In genomic region chr22:39117585-39118191, GRCh38 we compare ENCODE assay signal across 8 cellular contexts. TPM values are rescaled to one million over a fixed set of nuclear protein-coding genes. Genes with fewer than 3 reads are reported as not detected.
DNase-seq lines count a peak whose midpoint lies in the region; ATAC-seq and TF ChIP-seq lines count a peak whose summit lies in the region.

No MANE protein-coding gene starts in this region.

- BruUV-seq in PC-3 (replicated peaks; lab: Mats Ljungman, UMichigan) = no TSS peak

- no peaks in the 10 kb centered on the region for H4K20me1 ChIP-seq in PC-3 (ENCODE audit: low read length)

- ATAC-seq in HG02642 (IDR thresholded peaks at IDR 0.05; ENCODE audit: poor library complexity, unreplicated experiment) = peak; percentile 40
- ATAC-seq in PC-3 = no peak
- peak; percentile 59 to 61 for ATAC-seq in activated T-cell treated with anti-CD3 and anti-CD28 coated beads, Interleukin-2, amount 50 U/mL, for 4 hours
- ATAC-seq in HG03095 (IDR thresholded peaks at IDR 0.05; ENCODE audit: unreplicated experiment) = no peak
- ATAC-seq in HG02763 (IDR thresholded peaks at IDR 0.05; ENCODE audit: unreplicated experiment) = no peak

- no peaks in the 10 kb centered on the region for H3K27me3 Mint-ChIP-seq in activated T-cell treated with anti-CD3 and anti-CD28 coated beads, Interleukin-2, amount 50 U/mL, for 4 hours (ENCODE audit: low read depth)

- H3K9me3 Mint-ChIP-seq in activated T-cell treated with anti-CD3 and anti-CD28 coated beads, Interleukin-2, amount 50 U/mL, for 4 hours = no peaks in the 10 kb centered on the region

- H3K4me3 ChIP-seq in PC-3 (ENCODE audit: low read length) (no peak overlapping the region), fibroblast of the aortic adventitia (ENCODE audit: low read depth, low read length) (no peak overlapping the region)

- POLR2A ChIA-PET in PC-3 (lab: Charles Lee; ENCODE audit: unreplicated experiment) = no interaction called here

- intact Hi-C loops in PC-3 (cut with micrococcal nuclease) = no loop called here

- TF ChIP-seq CTCF in PC-3 (conservative IDR thresholded peaks at IDR 0.05; ENCODE audit: low read depth, low read length) (peak; percentile 63), fibroblast of the aortic adventitia (IDR thresholded peaks at IDR 0.05; ENCODE audit: insufficient read depth, low read length) (peak; percentile 53)

- no peaks in the 10 kb centered on the region for H3K79me2 ChIP-seq in PC-3 (ENCODE audit: low read length)

- no peaks in the 10 kb centered on the region for H3K9me2 ChIP-seq in PC-3 (replicated peaks; ENCODE audit: low read length)

- 0 out of 2 replicates have a peak overlapping the region, but pooled peaks have one; percentile 11 for H3K27ac ChIP-seq in PC-3 (ENCODE audit: low read length)

- no peak overlapping the region for H2AFZ ChIP-seq in PC-3 (ENCODE audit: low read length)

- no peaks in the 10 kb centered on the region for H3K27me3 ChIP-seq in PC-3 (ENCODE audit: low read length)

- H3K9me3 ChIP-seq in PC-3 (ENCODE audit: low read length) = no peaks in the 10 kb centered on the region

- H3F3A ChIP-seq in PC-3 (ENCODE audit: low read length, unreplicated experiment) = no peaks in the 10 kb centered on the region

- CTCF ChIA-PET in PC-3 (lab: Charles Lee) = no interaction called here

- H3K4me1 Mint-ChIP-seq in activated T-cell treated with anti-CD3 and anti-CD28 coated beads, Interleukin-2, amount 50 U/mL, for 4 hours (ENCODE audit: low read depth) = peaks cover 65% of the 10 kb centered on the region

- H3K36me3 ChIP-seq in PC-3 (ENCODE audit: low read depth, low read length) = no peaks in the 10 kb centered on the region

- H3K4me3 Mint-ChIP-seq in activated T-cell treated with anti-CD3 and anti-CD28 coated beads, Interleukin-2, amount 50 U/mL, for 4 hours = peak overlapping the region; percentile 73

- peaks cover 11% of the 10 kb centered on the region for H3K4me1 ChIP-seq in PC-3 (ENCODE audit: insufficient read depth, low read length)

- H3K9ac ChIP-seq in PC-3 (ENCODE audit: low read length) = no peak overlapping the region

- H3K4me2 ChIP-seq in PC-3 (ENCODE audit: low read length) = no peak overlapping the region

- no peaks in the 10 kb centered on the region for H3K36me3 Mint-ChIP-seq in activated T-cell treated with anti-CD3 and anti-CD28 coated beads, Interleukin-2, amount 50 U/mL, for 4 hours (ENCODE audit: insufficient read depth)

- DNase-seq in D341Med (ENCODE audit: low spot score) (peak; percentile 50), PC-3 (peak; percentile 61), fibroblast of the aortic adventitia (ENCODE audit: low read depth) (peak; percentile 64)
- DNase-seq in activated T-cell treated with anti-CD3 and anti-CD28 coated beads, Interleukin-2, amount 50 U/mL, for 4 hours = peak; percentile 64
- DNase-seq in stimulated activated CD4-positive, alpha-beta T cell treated with anti-CD3 and anti-CD28 coated beads, Interleukin-12 subunit alpha, Interleukin-12 subunit beta, amount 100 ng/mL, for 48 hours (ENCODE audit: low read depth in 2 of 3, low spot score in 1 of 3) = peak; percentile 72 to 75 (median 72)

RNA-seq across cellular contexts. Expression of gene APOBEC3H, which starts 20.6 kb away (rescaled TPM):
- 0.87 TPM in 1 of 2 replicates, not detected in the other for total RNA-seq in PC-3 (2014; rRNA removed)
- under 1 TPM in 2 of 3 donors, not detected in 1; 0.79 to 0.82 TPM for total RNA-seq in activated T-cell treated with anti-CD3 and anti-CD28 coated beads, Interleukin-2, amount 50 U/mL, for 4 hours
- total RNA-seq in fibroblast of the aortic adventitia (ENCODE audit: low replicate concordance) = 0.45 TPM in 1 of 2 replicates, not detected in the other

RNA-seq across cellular contexts. Expression of gene CBX7, which starts 34.8 kb away (rescaled TPM):
- 8.0 and 8.6 TPM in 2 replicates for total RNA-seq in PC-3 (2014; rRNA removed)
- total RNA-seq in activated T-cell treated with anti-CD3 and anti-CD28 coated beads, Interleukin-2, amount 50 U/mL, for 4 hours = 10 to 100 TPM; 14.2 to 17.6 (median 14.8) TPM
- total RNA-seq in fibroblast of the aortic adventitia (ENCODE audit: low replicate concordance) = 8.0 and 30.3 TPM in 2 replicates

RNA-seq across cellular contexts. Expression of gene APOBEC3G, which starts 40.6 kb away (rescaled TPM):
- total RNA-seq in PC-3 (2014; rRNA removed) = 1.3 and 4.4 TPM in 2 replicates
- total RNA-seq in activated T-cell treated with anti-CD3 and anti-CD28 coated beads, Interleukin-2, amount 50 U/mL, for 4 hours = 10 to 100 TPM; 23.4 to 51.5 (median 39.1) TPM
- total RNA-seq in fibroblast of the aortic adventitia (ENCODE audit: low replicate concordance) = 4.3 and 7.4 TPM in 2 replicates

Comparison
In these comparisons a context has a peak if more than half of its experiments do, and no peak if none do; other contexts are left out.
1. ATAC-seq: peak in HG02642 (single experiment) and activated T-cell treated with anti-CD3 and anti-CD28 coated beads, Interleukin-2, amount 50 U/mL, for 4 hours (2 of 2); none in PC-3 (single experiment), HG03095 (single experiment) and HG02763 (single experiment).
2. Peak in every context shown above with its lines, with median percentiles within 50 percentile points of each other: DNase-seq.